ENCODE assay signal across 8 cellular contexts in the genomic region with DNA sequence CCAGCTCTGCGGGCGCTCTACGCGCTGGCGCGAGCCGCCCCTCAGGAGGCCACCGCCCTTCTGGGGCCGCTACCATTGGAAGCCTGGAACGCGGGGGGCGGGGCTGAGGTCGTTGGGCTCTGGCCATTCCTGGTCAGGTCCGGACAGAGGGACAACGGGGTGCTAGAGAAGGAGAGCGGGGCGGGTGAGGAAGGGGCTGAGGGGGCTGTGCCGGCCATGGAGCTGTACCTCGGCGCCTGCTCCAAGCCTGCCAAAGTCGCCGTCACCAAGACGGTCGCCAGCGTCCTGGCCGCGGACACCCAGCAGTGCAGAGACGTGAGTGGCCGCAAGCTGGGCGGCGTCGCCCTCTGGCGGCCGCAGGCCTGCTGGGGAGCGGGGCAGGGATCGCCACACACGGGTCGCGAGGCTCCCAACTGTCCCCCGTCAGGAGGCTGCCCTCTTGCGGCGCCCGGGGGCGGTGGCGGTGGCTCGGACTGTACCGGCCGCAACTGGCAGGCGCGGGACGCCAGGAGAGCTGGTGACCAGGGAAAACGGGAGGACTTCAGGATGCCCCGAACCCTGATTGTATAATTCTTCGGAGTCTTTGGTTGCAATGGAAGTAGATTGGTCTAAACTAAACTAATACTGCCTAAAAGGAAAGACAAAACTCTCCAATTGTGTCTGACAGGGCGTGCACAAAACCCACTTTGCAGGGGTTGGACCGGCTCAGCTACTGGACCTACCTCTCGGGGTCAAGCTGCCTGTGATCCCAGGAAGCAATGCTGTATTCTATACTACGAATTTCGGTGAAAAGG. TPM values are rescaled to one million over a fixed set of nuclear protein-coding genes. Genes with fewer than 3 reads are reported as not detected.
A peak's percentile ranks its signal among the peaks of the same experiment; 100 is the strongest.
DNase-seq lines count a peak whose midpoint lies in the region; ATAC-seq, FAIRE-seq and TF ChIP-seq lines count a peak whose summit lies in the region.

A gene with protein sequence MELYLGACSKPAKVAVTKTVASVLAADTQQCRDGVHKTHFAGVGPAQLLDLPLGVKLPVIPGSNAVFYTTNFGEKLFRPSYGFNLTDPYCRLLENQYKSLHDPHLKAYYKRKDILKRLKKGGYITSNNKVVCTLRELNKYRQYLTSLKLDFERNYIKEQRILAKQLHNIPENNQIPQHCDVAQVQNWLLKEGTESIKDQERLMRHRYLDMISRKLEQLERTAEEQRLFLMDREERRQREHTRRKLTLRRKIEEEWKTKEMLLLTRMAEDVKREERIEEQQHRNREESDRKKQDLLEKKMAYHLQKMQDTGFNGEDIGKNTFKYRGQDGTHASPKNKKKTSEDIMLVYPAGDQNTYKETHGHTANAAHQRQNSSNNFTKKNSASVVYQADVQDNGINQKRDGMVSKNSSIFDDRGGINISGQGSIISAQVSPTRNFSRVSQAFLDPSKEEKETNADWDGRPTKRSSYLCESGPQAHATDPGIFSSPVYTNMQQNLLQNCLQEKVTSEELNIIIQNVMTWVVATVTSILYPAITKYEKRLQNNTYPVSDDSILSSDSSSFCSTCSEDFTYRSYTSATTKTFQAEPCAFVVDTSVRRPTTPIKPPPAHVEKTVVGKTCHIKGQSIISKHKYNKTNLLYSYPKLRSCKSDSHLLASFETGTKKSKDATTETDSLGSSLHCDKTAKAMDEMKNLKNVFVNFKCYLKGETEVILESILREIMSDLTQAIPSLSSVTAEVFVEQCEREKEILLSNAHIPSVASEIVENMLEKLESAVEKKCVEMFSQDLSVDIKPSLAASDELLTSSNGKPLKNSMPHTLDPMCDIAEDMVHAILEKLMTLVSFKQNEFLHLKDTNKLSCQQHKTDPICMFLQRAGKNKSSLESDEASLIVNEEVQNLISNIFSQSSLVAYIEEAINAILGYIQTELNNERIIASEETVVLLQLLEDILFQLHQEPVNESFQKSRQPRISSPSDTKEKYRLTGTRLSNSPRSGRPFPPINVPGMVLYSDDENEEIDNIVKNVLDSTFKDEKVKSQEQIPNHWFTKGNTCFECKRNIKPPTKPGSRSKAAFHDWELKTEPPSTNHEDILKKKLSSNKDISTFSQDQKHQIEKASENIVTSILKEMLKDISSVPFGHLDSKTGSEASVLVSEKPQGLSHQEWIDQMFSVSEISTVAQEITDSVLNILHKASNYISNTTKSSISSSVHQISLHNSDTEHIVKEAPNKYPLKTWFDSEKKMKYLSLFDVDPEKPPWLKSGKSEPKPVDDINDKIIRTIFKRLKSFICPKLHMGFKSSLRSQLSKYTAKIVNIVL (N-terminal part only) (plus strand): TSS at position 126 of the 794 bp plus-strand sequence. CDS start 91 bp downstream, at position 217.

- H4K20me1 ChIP-seq in GM12878 (ENCODE audit: control insufficient read depth, insufficient read depth): no peaks in the 10 kb centered on the region

- in situ Hi-C loops in GM12878 (cut with MboI): no loop called here

- H3K36me3 ChIP-seq in GM12878 (ENCODE audit: control insufficient read depth in 2 of 2, insufficient read depth in 2 of 2, low read length in 1 of 2): no peaks in the 10 kb centered on the region
- H3K36me3 ChIP-seq in iPS DF 6.9 (ENCODE audit: control insufficient read depth, insufficient read depth, low read length): no peaks in the 10 kb centered on the region
- no peaks in the 10 kb centered on the region for H3K36me3 ChIP-seq in skeletal muscle satellite cell (ENCODE audit: insufficient read depth, low read length)

- 0 out of 2 replicates have a peak within 1 kb of the TSS, but pooled peaks have one; percentile 2 for H3K4me2 ChIP-seq in GM12878 (ENCODE audit: control insufficient read depth, insufficient read depth)
- peak within 1 kb of the TSS; percentile 77 for H3K4me2 ChIP-seq in skeletal muscle satellite cell (ENCODE audit: low read length)

- no TSS peak for BruUV-seq in GM12878 (replicated peaks; lab: Mats Ljungman, UMichigan)

- H3K4me1 ChIP-seq in GM12878 (ENCODE audit: control insufficient read depth, insufficient read depth, low read length) (no peaks in the 10 kb centered on the region), iPS DF 6.9 (ENCODE audit: control insufficient read depth, insufficient read depth, low read length) (no peaks in the 10 kb centered on the region), skeletal muscle satellite cell (ENCODE audit: control insufficient read depth, insufficient read depth, low read length) (no peaks in the 10 kb centered on the region)

- CTCF ChIA-PET in GM10248 (lab: Yijun Ruan, JAX): interaction anchor here (0.7 to 3.8 kb wide), 36 partner anchors 9 to 719 kb away, joined by 3 to 31 read pairs (median 4); no protein-coding TSS in a partner anchor
- CTCF ChIA-PET in GM12878 (lab: Yijun Ruan, JAX): interaction anchor here (0.7 to 2.4 kb wide), 8 partner anchors 47 to 722 kb away, joined by 3 to 9 read pairs (median 3); no protein-coding TSS in a partner anchor

- RAD21 ChIA-PET in GM12878 (lab: Charles Lee; ENCODE audit: unreplicated experiment): interaction anchor here (0.6 to 1.0 kb wide), 2 partner anchors 448 to 1673 kb away, joined by 3 to 5 read pairs; no protein-coding TSS in a partner anchor

- peak; percentile 70 for TF ChIP-seq RAD21 in Ishikawa (IDR thresholded peaks at IDR 0.05; ENCODE audit: low read depth)
- peak; percentile 73 for TF ChIP-seq RAD21 in GM12878 (IDR thresholded peaks at IDR 0.05; ENCODE audit: insufficient read depth, low read depth, low read length)

- intact Hi-C loops in GM12878 (cut with micrococcal nuclease; ENCODE audit: unreplicated experiment): loop anchor here (2.0 to 10.0 kb wide), 3 partner anchors 448 to 726 kb away; no protein-coding TSS in a partner anchor

- H3K9ac ChIP-seq in GM12878 (ENCODE audit: control insufficient read depth, insufficient read depth, low read length) (no peak within 1 kb of the TSS), skeletal muscle satellite cell (ENCODE audit: low read depth, low read length) (no peak within 1 kb of the TSS)

- SMC1A ChIA-PET in GM12878 (lab: Charles Lee; ENCODE audit: uncharacterized antibody, unreplicated experiment): interaction anchor here (0.8 to 1.1 kb wide), 3 partner anchors 447 to 530 kb away, joined by 3 read pairs; no protein-coding TSS in a partner anchor

- H3K27me3 ChIP-seq in GM12878 (replicated peaks in 1 of 2; ENCODE audit: control insufficient read depth in 2 of 2, insufficient read depth in 2 of 2, low read length in 1 of 2) (no peaks in the 10 kb centered on the region; a peak in 1 of 4 replicates), iPS DF 6.9 (ENCODE audit: control insufficient read depth, insufficient read depth, low read length) (no peaks in the 10 kb centered on the region), skeletal muscle satellite cell (ENCODE audit: control insufficient read depth, insufficient read depth, low read length) (no peaks in the 10 kb centered on the region)

- H2AFZ ChIP-seq in GM12878 (ENCODE audit: control insufficient read depth, low read depth, low read length): no peak within 1 kb of the TSS

- no peaks in the 10 kb centered on the region for H3K79me2 ChIP-seq in GM12878 (ENCODE audit: control insufficient read depth, insufficient read depth, low read length)

- TF ChIP-seq EP300 in Ishikawa (IDR thresholded peaks at IDR 0.05; ENCODE audit: borderline replicate concordance): no peak
- TF ChIP-seq EP300 in GM12878 (IDR thresholded peaks at IDR 0.05; ENCODE audit: borderline replicate concordance in 1 of 2, control insufficient read depth in 1 of 2, low read depth in 2 of 2, low read length in 2 of 2): no peak

- TF ChIP-seq CTCF in GM10248 (IDR thresholded peaks at IDR 0.05; ENCODE audit: control extremely low read depth, extremely low read depth, low read depth, missing control alignments) (peak; percentile 95), GM12878 (IDR thresholded peaks at IDR 0.05 in 2 of 3, conservative IDR thresholded peaks at IDR 0.05 in 1 of 3; ENCODE audit: control insufficient read depth in 2 of 3, extremely low read depth in 1 of 3, insufficient read depth in 1 of 3, low read depth in 3 of 3, low read length in 3 of 3) (peak; percentile 68 to 89 (median 77))

- H3K9me3 ChIP-seq in GM12878 (replicated peaks; ENCODE audit: control insufficient read depth, insufficient read depth, low read length): no peaks in the 10 kb centered on the region
- H3K9me3 ChIP-seq in iPS DF 6.9 (ENCODE audit: control insufficient read depth, insufficient read depth, low read length): no peaks in the 10 kb centered on the region
- H3K9me3 ChIP-seq in skeletal muscle satellite cell (replicated peaks; ENCODE audit: low read length): no peaks in the 10 kb centered on the region

- TF ChIP-seq POLR2A in GM12878 (IDR thresholded peaks at IDR 0.05; ENCODE audit: low read depth, low read length): no peak

- FAIRE-seq in GM12878 (lab: Jason Lieb, UNC): no peak

- POLR2A ChIA-PET in GM10248 (lab: Yijun Ruan, JAX) (no interaction called here), GM12878 (lab: Charles Lee) (no interaction called here)

- H3K4me3 ChIP-seq in GM12878 (no peak within 1 kb of the TSS), iPS DF 6.9 (ENCODE audit: low read length) (peak within 1 kb of the TSS; percentile 70; the same call in 1 of the 2 replicates), skeletal muscle satellite cell (ENCODE audit: low read length) (peak within 1 kb of the TSS; percentile 72)

- ATAC-seq in GM21737 (IDR thresholded peaks at IDR 0.05; ENCODE audit: unreplicated experiment) (peak; percentile 99), GM12878 (peak; percentile 98)

- H3K27ac ChIP-seq in GM12878 (ENCODE audit: control insufficient read depth, insufficient read depth) (no peak within 1 kb of the TSS), iPS DF 6.9 (ENCODE audit: low read length) (no peak within 1 kb of the TSS)

- 39% methylated on average over 55 of the region's 59 CpGs for WGBS in GM12878 (ENCODE audit: insufficient coverage, insufficient replicate concordance, low lambda C conversion rate, missing lambda C conversion rate)
- WGBS in iPS DF 6.9 (ENCODE audit: insufficient coverage, insufficient read length): no CpG with 5 or more reads among the region's 59 CpGs

- DNase-seq in GM10248 (ENCODE audit: extremely low spot score) (peak; percentile 81), GM12878 (ENCODE audit: low read depth, low spot score) (no peak), iPS DF 6.9 (ENCODE audit: low read depth, low spot score) (peak; percentile 93), GF-D8 (lab: John Stamatoyannopoulos, UW) (no peak), NOMO-1 treated with dmso at 0.1 percent for 144 hours (lab: John Stamatoyannopoulos, UW; ENCODE audit: unreplicated experiment) (no peak)

RNA-seq across cellular contexts. Expression of the gene that starts here (rescaled TPM):
- total RNA-seq in GM12878 (2013; cell fraction: nucleolus; rRNA removed): 1.2 and 1.3 TPM in 2 replicates
- total RNA-seq in GM12878 (2014; rRNA removed): 0.34 and 0.38 TPM in 2 replicates
- total RNA-seq in GM12878 (2014; rRNA removed; fragmentation: Illumina TruSeq; extraction: Trizol): 0.46 and 1.3 TPM in 2 replicates
- total RNA-seq in GM12878 (2021): 0.36 and 0.48 TPM in 2 replicates
- 0.08 TPM for polyA plus RNA-seq in GM12878 (2011; ENCODE audit: low read depth)
- polyA plus RNA-seq in GM12878 (2011; rRNA removed): 0.01 and 0.03 TPM in 2 replicates
- not detected in 2 replicates for polyA plus RNA-seq in GM12878 (2011; cell fraction: cytosol; rRNA removed)
- 0.04 TPM in 1 of 2 replicates, not detected in the other for polyA plus RNA-seq in GM12878 (2011; cell fraction: nucleus; rRNA removed)
- 0.18 and 0.22 TPM in 2 replicates for polyA plus RNA-seq in GM12878 (2012)
- polyA plus RNA-seq in GM12878 (2014; fragmentation: Illumina TruSeq; extraction: Trizol): 0.19 and 0.24 TPM in 2 replicates
- polyA plus RNA-seq in GM12878 (2014; fragmentation: Nextera tagmentation; extraction: Ambion mirVana): under 1 TPM; 0.04 to 0.13 TPM
- 0.10 and 0.48 TPM in 2 replicates for polyA plus RNA-seq in GM12878 (2014; rRNA removed)
- polyA plus RNA-seq in GM12878 (2016; fragmentation: Nextera tagmentation; extraction: Ambion mirVana): under 1 TPM; 0.05 to 0.14 TPM
- 0.07 and 0.10 TPM in 2 replicates for polyA minus RNA-seq in GM12878 (2011; rRNA and poly(A)+ RNA removed)
- not detected in 2 replicates for polyA minus RNA-seq in GM12878 (2011; cell fraction: cytosol; rRNA and poly(A)+ RNA removed)
- polyA minus RNA-seq in GM12878 (2011; cell fraction: nucleus; rRNA and poly(A)+ RNA removed): 0.38 and 0.48 TPM in 2 replicates
- total RNA-seq in skeletal muscle satellite cell (2012; rRNA removed): under 0.01 TPM in 2 replicates

Comparison
In these comparisons a context has a peak if more than half of its experiments do, and no peak if none do; other contexts are left out.
1. DNase-seq: peak in GM10248 (single experiment) and iPS DF 6.9 (single experiment); none in GM12878 (single experiment), GF-D8 (single experiment) and NOMO-1 treated with dmso at 0.1 percent for 144 hours (single experiment).